8 cellular contexts compared by ENCODE assay signal in the genomic region with DNA sequence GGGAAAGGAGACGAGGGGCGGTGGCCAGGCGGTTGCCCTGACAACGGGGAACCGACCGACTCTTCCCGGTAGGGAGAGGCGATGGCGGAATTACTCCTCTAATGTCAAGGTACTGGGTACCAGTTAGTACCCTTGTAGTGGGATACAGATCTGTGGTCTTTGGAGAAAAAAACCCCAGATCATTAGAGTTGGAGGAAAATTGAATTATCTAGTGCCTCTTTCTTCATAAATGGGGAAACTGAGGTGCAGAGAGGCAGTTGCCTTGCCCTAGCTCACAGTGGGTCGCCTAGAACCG. TPM values are rescaled to one million over a fixed set of nuclear protein-coding genes. Genes with fewer than 3 reads are reported as not detected.
DNase-seq lines count a peak whose midpoint lies in the region; ATAC-seq and TF ChIP-seq lines count a peak whose summit lies in the region.

No MANE protein-coding gene starts in this region.

- H3K4me3 ChIP-seq in BLaER1 treated with 17β-estradiol and CSF1 and Interleukin-3, amounts not matched to agents 10 nM and 100 nM, result peak overlapping the region; percentile 75 to 92 (median 84)
- H3K4me3 ChIP-seq in PC-3 (ENCODE audit: low read length), result peak overlapping the region; percentile 76

- H3K36me3 ChIP-seq in BLaER1 treated with 17β-estradiol and CSF1 and Interleukin-3, amounts not matched to agents 10 nM and 100 nM, result peaks cover 0 to 25% (median 8%) of the 10 kb centered on the region in 11 experiments; a peak in 7 of 22 replicates
- H3K36me3 ChIP-seq in PC-3 (ENCODE audit: low read depth, low read length), result no peaks in the 10 kb centered on the region

- H3K4me3 Mint-ChIP-seq in endothelial cell (ENCODE audit: unreplicated experiment), result peak overlapping the region; percentile 97
- H3K4me3 Mint-ChIP-seq in nephron progenitor cell, result peak overlapping the region; percentile 94

- peak overlapping the region; percentile 75 to 96 (median 91) for H3K4me2 ChIP-seq in BLaER1 treated with 17β-estradiol and CSF1 and Interleukin-3, amounts not matched to agents 10 nM and 100 nM
- H3K4me2 ChIP-seq in PC-3 (ENCODE audit: low read length), result peak overlapping the region; percentile 87

- H3K9me2 ChIP-seq in PC-3 (replicated peaks; ENCODE audit: low read length), result no peaks in the 10 kb centered on the region

- H3K4me1 Mint-ChIP-seq in endothelial cell (ENCODE audit: unreplicated experiment) (peaks cover 25% of the 10 kb centered on the region), nephron progenitor cell (peaks cover 34% of the 10 kb centered on the region)

- CTCF ChIA-PET in PC-3 (lab: Charles Lee), result interaction anchor here (0.6 to 0.8 kb wide), 5 partner anchors 27 to 359 kb away, joined by 3 to 4 read pairs (median 3); a partner anchor contains a TSS

- peak overlapping the region; percentile 89 to 99 (median 94) for H3K27ac ChIP-seq in BLaER1 treated with 17β-estradiol and CSF1 and Interleukin-3, amounts not matched to agents 10 nM and 100 nM
- peak overlapping the region; percentile 83 for H3K27ac ChIP-seq in PC-3 (ENCODE audit: low read length)

- peaks cover 4 to 16% (median 8%) of the 10 kb centered on the region in 11 experiments; a peak in 15 of 22 replicates for H4K20me1 ChIP-seq in BLaER1 treated with 17β-estradiol and CSF1 and Interleukin-3, amounts not matched to agents 10 nM and 100 nM
- H4K20me1 ChIP-seq in PC-3 (ENCODE audit: low read length), result no peaks in the 10 kb centered on the region

- DNase-seq in PC-3 (no peak), endothelial cell (ENCODE audit: low spot score) (peak; percentile 82), nephron progenitor cell (peak; percentile 84), NOMO-1 treated with DMSO at 0.1 percent for 48 hours (lab: John Stamatoyannopoulos, UW; ENCODE audit: unreplicated experiment) (no peak), AG08396 (ENCODE audit: low spot score) (no peak), 8988T (no peak)
- no peak for DNase-seq in stimulated activated CD4-positive, alpha-beta T cell treated with anti-CD3 and anti-CD28 coated beads, Interleukin-12 subunit alpha, Interleukin-12 subunit beta, amount 100 ng/mL, for 4 hours

- intact Hi-C loops in PC-3 (cut with micrococcal nuclease), result no loop called here

- H3K27me3 Mint-ChIP-seq in endothelial cell (ENCODE audit: unreplicated experiment), result peaks cover 14% of the 10 kb centered on the region
- peaks cover 14% of the 10 kb centered on the region for H3K27me3 Mint-ChIP-seq in nephron progenitor cell (ENCODE audit: low read depth, poor library complexity)

- H2AFZ ChIP-seq in PC-3 (ENCODE audit: low read length), result peak overlapping the region; percentile 82

- no peaks in the 10 kb centered on the region for H3K9me3 ChIP-seq in BLaER1 treated with 17β-estradiol and CSF1 and Interleukin-3, amounts not matched to agents 10 nM and 100 nM (replicated peaks in 1 of 11)
- no peaks in the 10 kb centered on the region for H3K9me3 ChIP-seq in PC-3 (ENCODE audit: low read length)

- peak overlapping the region; percentile 87 to 97 (median 91) for H3K9ac ChIP-seq in BLaER1 treated with 17β-estradiol and CSF1 and Interleukin-3, amounts not matched to agents 10 nM and 100 nM
- peak overlapping the region; percentile 92 for H3K9ac ChIP-seq in PC-3 (ENCODE audit: low read length)

- no peak for ATAC-seq in PC-3

- H3K9me3 Mint-ChIP-seq in endothelial cell (ENCODE audit: unreplicated experiment), result no peaks in the 10 kb centered on the region
- H3K9me3 Mint-ChIP-seq in nephron progenitor cell, result no peaks in the 10 kb centered on the region

- H3K36me3 Mint-ChIP-seq in endothelial cell (ENCODE audit: low read depth, unreplicated experiment) (peaks cover 3% of the 10 kb centered on the region), nephron progenitor cell (ENCODE audit: low read depth) (no peaks in the 10 kb centered on the region)

- H3K4me1 ChIP-seq in BLaER1 treated with 17β-estradiol and CSF1 and Interleukin-3, amounts not matched to agents 10 nM and 100 nM, result peaks cover 31 to 45% (median 38%) of the 10 kb centered on the region in 10 experiments
- H3K4me1 ChIP-seq in PC-3 (ENCODE audit: insufficient read depth, low read length), result peaks cover 12% of the 10 kb centered on the region

- BruUV-seq in PC-3 (replicated peaks; lab: Mats Ljungman, UMichigan), result TSS peak; percentile 76

- H3K79me2 ChIP-seq in PC-3 (ENCODE audit: low read length), result peaks cover 40% of the 10 kb centered on the region

- POLR2A ChIA-PET in PC-3 (lab: Charles Lee; ENCODE audit: unreplicated experiment), result interaction anchor here (0.5 to 1.4 kb wide), 9 partner anchors 29 to 967 kb away, joined by 3 to 21 read pairs (median 3); a partner anchor contains a TSS

- no peaks in the 10 kb centered on the region for H3K27me3 ChIP-seq in BLaER1 treated with 17β-estradiol and CSF1 and Interleukin-3, amounts not matched to agents 10 nM and 100 nM
- H3K27me3 ChIP-seq in PC-3 (ENCODE audit: low read length), result no peaks in the 10 kb centered on the region

- TF ChIP-seq CTCF in PC-3 (conservative IDR thresholded peaks at IDR 0.05; ENCODE audit: low read depth, low read length) (no peak), endothelial cell (IDR thresholded peaks at IDR 0.05; ENCODE audit: unreplicated experiment) (no peak), nephron progenitor cell (IDR thresholded peaks at IDR 0.05) (no peak)

- H3K27ac Mint-ChIP-seq in endothelial cell (ENCODE audit: unreplicated experiment), result peak overlapping the region; percentile 100
- peak overlapping the region; percentile 100 for H3K27ac Mint-ChIP-seq in nephron progenitor cell

- H3F3A ChIP-seq in PC-3 (ENCODE audit: low read length, unreplicated experiment), result no peaks in the 10 kb centered on the region

RNA-seq across cellular contexts. Expression of a gene that starts 0.5 kb away (rescaled TPM):
- total RNA-seq in PC-3 (2014; rRNA removed) (88.4 and 91.6 TPM in 2 replicates), endothelial cell (ENCODE audit: unreplicated experiment) (70.9 TPM)

RNA-seq across cellular contexts. Expression of a gene that starts 27.7 kb away (rescaled TPM):
- not detected in 2 replicates for total RNA-seq in PC-3 (2014; rRNA removed)
- total RNA-seq in endothelial cell (ENCODE audit: unreplicated experiment), result not detected

RNA-seq across cellular contexts. Expression of a gene that starts 58.6 kb away (rescaled TPM):
- total RNA-seq in PC-3 (2014; rRNA removed) (1.7 and 5.0 TPM in 2 replicates), endothelial cell (ENCODE audit: unreplicated experiment) (5.3 TPM)

Comparison
In these comparisons a context has a peak if more than half of its experiments do, and no peak if none do; other contexts are left out.
1. DNase-seq: peak in endothelial cell (single experiment) and nephron progenitor cell (single experiment); none in PC-3 (single experiment), stimulated activated CD4-positive, alpha-beta T cell treated with anti-CD3 and anti-CD28 coated beads, Interleukin-12 subunit alpha, Interleukin-12 subunit beta, amount 100 ng/mL, for 4 hours (single experiment), NOMO-1 treated with DMSO at 0.1 percent for 48 hours (single experiment), AG08396 (single experiment) and 8988T (single experiment).